Comparison of ENCODE assay signal across 1 cellular context in genomic region chr21:41442496-41443186, GRCh38.
TF ChIP-seq lines count a peak whose summit lies in the region.

No MANE protein-coding gene starts in this region.

TF ChIP-seq in endothelial cell of umbilical vein, 7 proteins besides CTCF, POLR2A, EP300 and RAD21:
- TF ChIP-seq, protein P1, sequence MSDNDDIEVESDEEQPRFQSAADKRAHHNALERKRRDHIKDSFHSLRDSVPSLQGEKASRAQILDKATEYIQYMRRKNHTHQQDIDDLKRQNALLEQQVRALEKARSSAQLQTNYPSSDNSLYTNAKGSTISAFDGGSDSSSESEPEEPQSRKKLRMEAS (IDR thresholded peaks at IDR 0.05; ENCODE audit: insufficient read depth, insufficient read length): no peak
